Comparison of ENCODE assay signal across 21 cellular contexts in the genomic region with DNA sequence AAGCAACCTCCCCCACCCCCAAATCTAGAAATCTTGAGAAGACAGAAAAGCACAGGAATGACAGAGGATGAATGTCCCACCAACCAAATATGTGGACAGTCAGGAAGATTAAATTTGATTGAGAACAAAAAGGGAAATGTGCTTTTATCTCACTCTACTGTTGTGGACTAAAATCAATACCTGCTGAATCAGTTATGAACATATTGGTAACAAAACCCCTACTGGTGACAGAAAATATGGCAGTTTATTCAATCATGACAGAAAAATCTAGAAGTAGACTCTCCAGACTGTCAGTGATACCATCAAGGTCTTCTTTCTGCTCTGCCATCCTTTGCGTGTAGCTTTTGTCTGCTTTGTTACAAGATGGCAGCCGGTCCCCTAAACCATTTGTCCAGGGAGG. TPM values are rescaled to one million over a fixed set of nuclear protein-coding genes. Genes with fewer than 3 reads are reported as not detected.
A peak's percentile ranks its signal among the peaks of the same experiment; 100 is the strongest.
DNase-seq lines count a peak whose midpoint lies in the region; ATAC-seq and TF ChIP-seq lines count a peak whose summit lies in the region.
"Had no signal": no experiment of that assay in that cellular context is flagged by ENCODE, and none has a peak within 500 bp of the region (broad histone marks: within the 10 kb centered on the region; RNA-seq: fewer than 3 reads in every experiment).

No MANE protein-coding gene starts in this region.

- POLR2A ChIA-PET in AG04450 (lab: Yijun Ruan, JAX) = no interaction called here

- peaks cover 0 to 46% of the 10 kb centered on the region in 2 experiments for H3K36me3 ChIP-seq in mesenchymal stem cell (ENCODE audit: control insufficient read depth in 1 of 2, insufficient read depth in 2 of 2, low read depth in 1 of 2, low read length in 2 of 2)
- H3K36me3 ChIP-seq: tibial nerve had no signal

- in situ Hi-C loops in astrocyte of the spinal cord (cut with HindIII; ENCODE audit: low sequenced_read_pairs) = no loop called here

- peak; percentile 27; the same call in 1 of the 2 replicates for TF ChIP-seq CTCF in AG04450 (IDR thresholded peaks at IDR 0.05; ENCODE audit: low read depth, low read length)
- TF ChIP-seq CTCF in GM12874 (IDR thresholded peaks at IDR 0.05; ENCODE audit: insufficient read depth, low read depth, low read length) = peak; percentile 8; the same call in 1 of the 2 replicates
- peak; percentile 14 for TF ChIP-seq CTCF in astrocyte of the spinal cord (IDR thresholded peaks at IDR 0.05; ENCODE audit: low read depth, low read length)

- no peak overlapping the region for H3K27ac ChIP-seq in AG04450 (ENCODE audit: low read depth, low read length)
- no peak overlapping the region for H3K27ac ChIP-seq in mesenchymal stem cell (ENCODE audit: low read length, poor library complexity, severe bottlenecking)
- H3K27ac ChIP-seq: SK-N-MC, tibial nerve had no signal

- H3K4me2 ChIP-seq in mesenchymal stem cell (ENCODE audit: low read length, poor library complexity, severe bottlenecking) = no peak overlapping the region

- H2BK12ac ChIP-seq in mesenchymal stem cell (ENCODE audit: low read length in 2 of 2) = peak overlapping the region in 1 of 2 experiments; percentile 63

- H3K9ac ChIP-seq in mesenchymal stem cell (ENCODE audit: low read length) = peak overlapping the region; percentile 84

- H2BK15ac ChIP-seq in mesenchymal stem cell (ENCODE audit: low read depth, poor library complexity, severe bottlenecking) = no peak overlapping the region

- peaks cover under 1% of the 10 kb centered on the region for H3K4me1 ChIP-seq in mesenchymal stem cell (ENCODE audit: control insufficient read depth, insufficient read depth, low read depth, low read length)
- H3K4me1 ChIP-seq: Caco-2 had no signal

- H3K27me3 ChIP-seq in AG04450 (ENCODE audit: control insufficient read depth, insufficient read depth, low read length) (no peaks in the 10 kb centered on the region), mesenchymal stem cell (ENCODE audit: control insufficient read depth in 1 of 2, insufficient read depth in 1 of 2, low read length in 2 of 2) (no peaks in the 10 kb centered on the region)
- H3K27me3 ChIP-seq: tibial nerve had no signal

- peak overlapping the region; percentile 15 for H4K91ac ChIP-seq in mesenchymal stem cell (ENCODE audit: low read length)

- H3K23ac ChIP-seq in mesenchymal stem cell (ENCODE audit: low read length in 2 of 2) = no peak overlapping the region

- no peaks in the 10 kb centered on the region for H3K79me1 ChIP-seq in mesenchymal stem cell (replicated peaks; ENCODE audit: low read length, poor library complexity, severe bottlenecking)

- H3K9me3 ChIP-seq in AG04450 (ENCODE audit: control insufficient read depth, insufficient read depth, low read length) (peaks cover 8% of the 10 kb centered on the region), mesenchymal stem cell (ENCODE audit: control insufficient read depth, low read length) (no peaks in the 10 kb centered on the region)
- H3K9me3 ChIP-seq: Caco-2, tibial nerve had no signal

- no peak overlapping the region for H3K4me3 ChIP-seq in AG04450 (ENCODE audit: low read depth, low read length)
- H3K4me3 ChIP-seq in astrocyte of the spinal cord (ENCODE audit: low read depth, low read length) = no peak overlapping the region
- peak overlapping the region in 1 of 2 experiments; percentile 64 for H3K4me3 ChIP-seq in mesenchymal stem cell (ENCODE audit: insufficient read depth in 1 of 2, low read depth in 1 of 2, low read length in 2 of 2)
- H3K4me3 ChIP-seq: GM12878, SK-N-MC, tibial nerve had no signal

- ATAC-seq in GM18909 (IDR thresholded peaks at IDR 0.05; ENCODE audit: poor library complexity, unreplicated experiment) (no peak), HG02852 (IDR thresholded peaks at IDR 0.05; ENCODE audit: unreplicated experiment) (no peak), GM19328 (IDR thresholded peaks at IDR 0.05; ENCODE audit: unreplicated experiment) (no peak)
- ATAC-seq: activated naive CD8-positive, alpha-beta T cell treated with anti-CD3 and anti-CD28 coated beads, Interleukin-2, amount 50 U/mL, for 24 hours; activated T-helper 17 cell treated with anti-CD3 and anti-CD28 coated beads, Interleukin-2, amount 50 U/mL, for 72 hours; GM12878; Panc1; stimulated activated naive B cell treated with anti-CD40 and anti-IgM and Interleukin-4, amounts not matched to agents 10 μg/mL and 1 μg/mL and 100 μg/mL, for 72 hours had no signal

- H4K8ac ChIP-seq in mesenchymal stem cell (ENCODE audit: low read length) = no peak overlapping the region

- WGBS in mesenchymal stem cell = 100% methylated on average over 2 of the region's 2 CpGs

- no peak overlapping the region for H2BK5ac ChIP-seq in mesenchymal stem cell (ENCODE audit: low read depth, low read length, poor library complexity, severe bottlenecking)

- CTCF ChIA-PET in AG04450 (lab: Charles Lee) = interaction anchor here (0.9 to 1.6 kb wide), 3 partner anchors 30 to 221 kb away, joined by 3 to 4 read pairs (median 4); no protein-coding TSS in a partner anchor

- no peak overlapping the region for H3K18ac ChIP-seq in mesenchymal stem cell (ENCODE audit: low read depth in 1 of 2, low read length in 2 of 2)

- H3K4ac ChIP-seq in mesenchymal stem cell (ENCODE audit: low read depth in 1 of 2, low read length in 2 of 2) = no peak overlapping the region

- DNase-seq in AG04450 (ENCODE audit: low read depth, low spot score) (no peak), astrocyte of the spinal cord (ENCODE audit: low read depth, low spot score) (no peak), mesenchymal stem cell (no peak), CD1c-positive myeloid dendritic cell (ENCODE audit: extremely low spot score) (no peak)
- DNase-seq: activated CD4-positive, alpha-beta T cell treated with anti-CD3 and anti-CD28 coated beads for 1 hour; activated naive CD8-positive, alpha-beta T cell treated with anti-CD3 and anti-CD28 coated beads, Interleukin-2, amount 50 U/mL, for 24 hours; Caco-2; effector memory CD4-positive, alpha-beta T cell; NCI-H1417 treated with DMSO at 0.1 percent for 48 hours; NCI-H2171 treated with DMSO at 0.1 percent for 48 hours; nephron progenitor cell; stimulated activated naive B cell treated with anti-CD40 and anti-IgM and Interleukin-4, amounts not matched to agents 10 μg/mL and 1 μg/mL and 100 μg/mL, for 72 hours had no signal

- H3K14ac ChIP-seq in mesenchymal stem cell (ENCODE audit: low read length in 2 of 2) = no peak overlapping the region

- H2AK5ac ChIP-seq in mesenchymal stem cell (ENCODE audit: low read length, severe bottlenecking) = no peak overlapping the region

- no peak overlapping the region for H2BK120ac ChIP-seq in mesenchymal stem cell (ENCODE audit: low read depth, low read length)

- H2AFZ ChIP-seq in mesenchymal stem cell (ENCODE audit: low read depth, low read length) = no peak overlapping the region

RNA-seq across cellular contexts. Expression of a gene that starts 35.2 kb away (rescaled TPM):
- polyA plus RNA-seq in AG04450 (2011; rRNA removed) = 0.02 TPM in 2 replicates
- 0.09 TPM in 1 of 2 replicates, not detected in the other for polyA minus RNA-seq in AG04450 (2011; rRNA and poly(A)+ RNA removed)
- 0.37 TPM for polyA plus RNA-seq in mesenchymal stem cell (2013, experiment 1 of 2)
- 0.45 TPM for polyA plus RNA-seq in mesenchymal stem cell (2013, experiment 2 of 2)
- polyA plus RNA-seq: GM12878 had no signal
